Comparison of ENCODE assay signal across 31 cellular contexts in the genomic region with DNA sequence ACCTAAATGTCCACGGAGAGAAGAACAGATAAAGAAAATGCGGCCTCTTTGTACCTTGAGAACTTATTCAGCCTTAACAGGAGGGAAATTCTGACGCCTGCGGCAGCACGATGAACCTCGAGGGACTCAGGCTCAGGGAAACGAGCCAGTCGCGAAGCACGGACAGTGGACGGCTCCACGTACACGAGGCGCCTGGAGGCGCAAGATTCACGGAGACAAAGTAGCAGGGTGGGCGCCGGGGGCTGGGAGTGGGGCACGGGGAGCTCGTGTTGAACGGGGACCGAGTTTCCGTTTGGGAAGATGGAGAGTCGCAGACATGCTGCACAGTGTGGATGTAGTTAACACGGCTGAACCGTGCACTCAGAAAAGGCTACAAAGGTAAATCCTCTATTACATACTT. TPM values are rescaled to one million over a fixed set of nuclear protein-coding genes. Genes with fewer than 3 reads are reported as not detected.
"Had no signal": no experiment of that assay in that cellular context is flagged by ENCODE, and none has a peak within 500 bp of the region (broad histone marks: within the 10 kb centered on the region; RNA-seq: fewer than 3 reads in every experiment).

No MANE protein-coding gene starts in this region.

- H3K27ac ChIP-seq: brain microvascular endothelial cell had no signal

- ATAC-seq: activated CD4-positive, alpha-beta T cell treated with anti-CD3 and anti-CD28 coated beads for 36 hours; activated CD4-positive, CD25-positive, alpha-beta regulatory T cell treated with anti-CD3 and anti-CD28 coated beads, Interleukin-2, amount 50 U/mL, for 24 hours; activated CD8-positive, alpha-beta T cell treated with anti-CD3 and anti-CD28 coated beads, Interleukin-2, amount 10 ng/mL, durations not matched to agents 7 days and 5 days; activated T-helper 17 cell treated with anti-CD3 and anti-CD28 coated beads, Interleukin-2, amount 50 U/mL, for 72 hours; Panc1 had no signal

- H3K27me3 ChIP-seq: brain microvascular endothelial cell had no signal

- H3K36me3 ChIP-seq: brain microvascular endothelial cell had no signal

- DNase-seq: activated CD4-positive, alpha-beta T cell treated with anti-CD3 and anti-CD28 coated beads for 36 hours; activated CD4-positive, alpha-beta T cell treated with anti-CD3 and anti-CD28 coated beads, Interleukin-2, amount 10 ng/mL, durations not matched to agents 7 days and 5 days; activated CD4-positive, alpha-beta T cell treated with anti-CD3 and anti-CD28 coated beads, Interleukin-2, amount 50 U/mL, for 48 hours; activated CD8-positive, alpha-beta T cell treated with anti-CD3 and anti-CD28 coated beads, Interleukin-2, amount 10 ng/mL, durations not matched to agents 7 days and 5 days; activated effector memory CD4-positive, alpha-beta T cell treated with anti-CD3 and anti-CD28 coated beads, Interleukin-2, amount 50 U/mL, for 16 hours; activated naive CD4-positive, alpha-beta T cell; activated naive CD4-positive, alpha-beta T cell treated with anti-CD3 and anti-CD28 coated beads, Interleukin-2, amount 50 U/mL, for 16 hours; activated naive CD8-positive, alpha-beta T cell treated with anti-CD3 and anti-CD28 coated beads for 36 hours; activated T-cell treated with anti-CD3 and anti-CD28 coated beads for 4 hours; activated T-cell treated with anti-CD3 and anti-CD28 coated beads, Interleukin-2, amount 50 U/mL, for 48 hours; amniotic stem cell; aorta; brain microvascular endothelial cell; central memory CD4-positive, alpha-beta T cell; Karpas-422; KBM-7; NCI-H1048; NCI-H1105 treated with DMSO at 0.1 percent for 48 hours; NCI-H1436; NCI-H1694; NCI-H2029; NCI-H345; NCI-H524 treated with DMSO at 0.1 percent for 48 hours; RPMI8226; SIG-M5 had no signal

RNA-seq across cellular contexts. Expression of a gene that starts 13.2 kb away (rescaled TPM):
- total RNA-seq: activated CD4-positive, alpha-beta T cell treated with anti-CD3 and anti-CD28 coated beads for 36 hours; activated CD4-positive, alpha-beta T cell treated with anti-CD3 and anti-CD28 coated beads, Interleukin-2, amount 10 ng/mL, durations not matched to agents 7 days and 5 days; activated CD8-positive, alpha-beta T cell treated with anti-CD3 and anti-CD28 coated beads, Interleukin-2, amount 10 ng/mL, durations not matched to agents 7 days and 5 days; activated naive CD8-positive, alpha-beta T cell treated with anti-CD3 and anti-CD28 coated beads for 36 hours; activated T-helper 17 cell treated with anti-CD3 and anti-CD28 coated beads, Interleukin-2, amount 50 U/mL, for 72 hours; aorta; cerebellum; MCF 10A; NCI-H460 had no signal
- polyA plus RNA-seq: aorta had no signal

RNA-seq across cellular contexts. Expression of a gene that starts 20.9 kb away (rescaled TPM):
- total RNA-seq: activated CD4-positive, alpha-beta T cell treated with anti-CD3 and anti-CD28 coated beads for 36 hours; activated CD4-positive, alpha-beta T cell treated with anti-CD3 and anti-CD28 coated beads, Interleukin-2, amount 10 ng/mL, durations not matched to agents 7 days and 5 days; activated CD8-positive, alpha-beta T cell treated with anti-CD3 and anti-CD28 coated beads, Interleukin-2, amount 10 ng/mL, durations not matched to agents 7 days and 5 days; activated naive CD8-positive, alpha-beta T cell treated with anti-CD3 and anti-CD28 coated beads for 36 hours; MCF 10A; NCI-H460 had no signal

RNA-seq across cellular contexts. Expression of a gene that starts 56.8 kb away (rescaled TPM):
- total RNA-seq: activated CD4-positive, alpha-beta T cell treated with anti-CD3 and anti-CD28 coated beads for 36 hours; activated naive CD8-positive, alpha-beta T cell treated with anti-CD3 and anti-CD28 coated beads for 36 hours had no signal
